ENCODE assay signal across 1 cellular context in the genomic region with DNA sequence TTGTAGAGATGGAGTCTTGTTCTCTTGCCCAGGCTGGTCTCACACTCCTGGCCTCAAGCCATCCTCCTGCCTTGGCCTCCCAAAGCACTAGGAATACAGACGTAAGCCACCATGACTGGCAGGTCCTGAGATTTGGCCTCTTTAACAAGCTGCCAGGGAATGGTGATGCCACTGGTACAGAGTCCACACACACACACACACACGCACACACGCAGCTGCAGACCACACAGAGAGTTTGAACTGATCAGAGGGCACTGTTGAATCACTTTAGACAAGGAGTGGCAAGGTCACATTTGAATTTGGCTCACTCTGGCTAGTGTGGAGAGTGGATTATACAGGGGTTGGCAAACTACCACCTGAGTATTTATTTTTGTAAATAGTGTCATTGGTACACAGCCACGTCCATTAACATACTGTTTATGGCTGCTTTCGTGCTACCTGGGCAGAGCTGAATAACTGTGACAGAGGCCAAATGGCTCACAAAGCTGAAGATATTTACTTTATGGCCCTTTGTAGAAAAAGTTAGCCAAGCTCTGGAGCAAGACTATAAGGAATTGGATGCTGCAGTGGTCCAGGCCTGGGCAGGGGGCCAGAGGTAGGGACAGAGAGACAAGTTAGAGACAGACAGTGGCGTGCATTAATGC.
TF ChIP-seq lines count a peak whose summit lies in the region.

No MANE protein-coding gene starts in this region.

TF ChIP-seq in HepG2, 621 proteins besides CTCF, POLR2A, EP300 and RAD21 (continued from another document and continues in another):
- TF ChIP-seq SMARCE1 (IDR thresholded peaks at IDR 0.05; ENCODE audit: borderline replicate concordance) (no peak), ZNF839 (CRISPR knock-in tag; IDR thresholded peaks at IDR 0.05; ENCODE audit: borderline replicate concordance) (0 out of 2 replicates have a peak, but pooled peaks have one; percentile 24), NFE2 (CRISPR knock-in tag; IDR thresholded peaks at IDR 0.05) (no peak), TRIM24 (CRISPR knock-in tag; IDR thresholded peaks at IDR 0.05) (peak; percentile 67; the same call in 1 of the 2 replicates), ARNT (IDR thresholded peaks at IDR 0.05) (no peak), HMG20B (CRISPR knock-in tag; conservative IDR thresholded peaks at IDR 0.05) (no peak), ZNF629 (CRISPR knock-in tag; conservative IDR thresholded peaks at IDR 0.05) (no peak), YEATS2 (CRISPR knock-in tag; IDR thresholded peaks at IDR 0.05; ENCODE audit: borderline replicate concordance) (no peak), RNF2 (conservative IDR thresholded peaks at IDR 0.05; ENCODE audit: low read depth) (peak; percentile 72; the same call in 1 of the 2 replicates), SRY (CRISPR knock-in tag; IDR thresholded peaks at IDR 0.05) (no peak), NFE2L1 (CRISPR knock-in tag; IDR thresholded peaks at IDR 0.05; ENCODE audit: borderline replicate concordance) (no peak), MIER3 (CRISPR knock-in tag; IDR thresholded peaks at IDR 0.05; ENCODE audit: borderline replicate concordance) (no peak; the same call in 1 of the 2 replicates), TCF12 (IDR thresholded peaks at IDR 0.05) (no peak), TCF12 (CRISPR knock-in tag; IDR thresholded peaks at IDR 0.05) (no peak), ELF4 (CRISPR knock-in tag; IDR thresholded peaks at IDR 0.05; ENCODE audit: borderline replicate concordance) (no peak), XBP1 (CRISPR knock-in tag; IDR thresholded peaks at IDR 0.05) (no peak)
- TF ChIP-seq, protein P1, sequence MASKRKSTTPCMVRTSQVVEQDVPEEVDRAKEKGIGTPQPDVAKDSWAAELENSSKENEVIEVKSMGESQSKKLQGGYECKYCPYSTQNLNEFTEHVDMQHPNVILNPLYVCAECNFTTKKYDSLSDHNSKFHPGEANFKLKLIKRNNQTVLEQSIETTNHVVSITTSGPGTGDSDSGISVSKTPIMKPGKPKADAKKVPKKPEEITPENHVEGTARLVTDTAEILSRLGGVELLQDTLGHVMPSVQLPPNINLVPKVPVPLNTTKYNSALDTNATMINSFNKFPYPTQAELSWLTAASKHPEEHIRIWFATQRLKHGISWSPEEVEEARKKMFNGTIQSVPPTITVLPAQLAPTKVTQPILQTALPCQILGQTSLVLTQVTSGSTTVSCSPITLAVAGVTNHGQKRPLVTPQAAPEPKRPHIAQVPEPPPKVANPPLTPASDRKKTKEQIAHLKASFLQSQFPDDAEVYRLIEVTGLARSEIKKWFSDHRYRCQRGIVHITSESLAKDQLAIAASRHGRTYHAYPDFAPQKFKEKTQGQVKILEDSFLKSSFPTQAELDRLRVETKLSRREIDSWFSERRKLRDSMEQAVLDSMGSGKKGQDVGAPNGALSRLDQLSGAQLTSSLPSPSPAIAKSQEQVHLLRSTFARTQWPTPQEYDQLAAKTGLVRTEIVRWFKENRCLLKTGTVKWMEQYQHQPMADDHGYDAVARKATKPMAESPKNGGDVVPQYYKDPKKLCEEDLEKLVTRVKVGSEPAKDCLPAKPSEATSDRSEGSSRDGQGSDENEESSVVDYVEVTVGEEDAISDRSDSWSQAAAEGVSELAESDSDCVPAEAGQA (IDR thresholded peaks at IDR 0.05; ENCODE audit: low read depth), result no peak
- TF ChIP-seq, protein P1 (CRISPR knock-in tag; IDR thresholded peaks at IDR 0.05; ENCODE audit: borderline replicate concordance), result no peak
- TF ChIP-seq, protein P2, sequence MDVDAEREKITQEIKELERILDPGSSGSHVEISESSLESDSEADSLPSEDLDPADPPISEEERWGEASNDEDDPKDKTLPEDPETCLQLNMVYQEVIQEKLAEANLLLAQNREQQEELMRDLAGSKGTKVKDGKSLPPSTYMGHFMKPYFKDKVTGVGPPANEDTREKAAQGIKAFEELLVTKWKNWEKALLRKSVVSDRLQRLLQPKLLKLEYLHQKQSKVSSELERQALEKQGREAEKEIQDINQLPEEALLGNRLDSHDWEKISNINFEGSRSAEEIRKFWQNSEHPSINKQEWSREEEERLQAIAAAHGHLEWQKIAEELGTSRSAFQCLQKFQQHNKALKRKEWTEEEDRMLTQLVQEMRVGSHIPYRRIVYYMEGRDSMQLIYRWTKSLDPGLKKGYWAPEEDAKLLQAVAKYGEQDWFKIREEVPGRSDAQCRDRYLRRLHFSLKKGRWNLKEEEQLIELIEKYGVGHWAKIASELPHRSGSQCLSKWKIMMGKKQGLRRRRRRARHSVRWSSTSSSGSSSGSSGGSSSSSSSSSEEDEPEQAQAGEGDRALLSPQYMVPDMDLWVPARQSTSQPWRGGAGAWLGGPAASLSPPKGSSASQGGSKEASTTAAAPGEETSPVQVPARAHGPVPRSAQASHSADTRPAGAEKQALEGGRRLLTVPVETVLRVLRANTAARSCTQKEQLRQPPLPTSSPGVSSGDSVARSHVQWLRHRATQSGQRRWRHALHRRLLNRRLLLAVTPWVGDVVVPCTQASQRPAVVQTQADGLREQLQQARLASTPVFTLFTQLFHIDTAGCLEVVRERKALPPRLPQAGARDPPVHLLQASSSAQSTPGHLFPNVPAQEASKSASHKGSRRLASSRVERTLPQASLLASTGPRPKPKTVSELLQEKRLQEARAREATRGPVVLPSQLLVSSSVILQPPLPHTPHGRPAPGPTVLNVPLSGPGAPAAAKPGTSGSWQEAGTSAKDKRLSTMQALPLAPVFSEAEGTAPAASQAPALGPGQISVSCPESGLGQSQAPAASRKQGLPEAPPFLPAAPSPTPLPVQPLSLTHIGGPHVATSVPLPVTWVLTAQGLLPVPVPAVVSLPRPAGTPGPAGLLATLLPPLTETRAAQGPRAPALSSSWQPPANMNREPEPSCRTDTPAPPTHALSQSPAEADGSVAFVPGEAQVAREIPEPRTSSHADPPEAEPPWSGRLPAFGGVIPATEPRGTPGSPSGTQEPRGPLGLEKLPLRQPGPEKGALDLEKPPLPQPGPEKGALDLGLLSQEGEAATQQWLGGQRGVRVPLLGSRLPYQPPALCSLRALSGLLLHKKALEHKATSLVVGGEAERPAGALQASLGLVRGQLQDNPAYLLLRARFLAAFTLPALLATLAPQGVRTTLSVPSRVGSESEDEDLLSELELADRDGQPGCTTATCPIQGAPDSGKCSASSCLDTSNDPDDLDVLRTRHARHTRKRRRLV (CRISPR knock-in tag; IDR thresholded peaks at IDR 0.05), result no peak
- TF ChIP-seq, protein P3, sequence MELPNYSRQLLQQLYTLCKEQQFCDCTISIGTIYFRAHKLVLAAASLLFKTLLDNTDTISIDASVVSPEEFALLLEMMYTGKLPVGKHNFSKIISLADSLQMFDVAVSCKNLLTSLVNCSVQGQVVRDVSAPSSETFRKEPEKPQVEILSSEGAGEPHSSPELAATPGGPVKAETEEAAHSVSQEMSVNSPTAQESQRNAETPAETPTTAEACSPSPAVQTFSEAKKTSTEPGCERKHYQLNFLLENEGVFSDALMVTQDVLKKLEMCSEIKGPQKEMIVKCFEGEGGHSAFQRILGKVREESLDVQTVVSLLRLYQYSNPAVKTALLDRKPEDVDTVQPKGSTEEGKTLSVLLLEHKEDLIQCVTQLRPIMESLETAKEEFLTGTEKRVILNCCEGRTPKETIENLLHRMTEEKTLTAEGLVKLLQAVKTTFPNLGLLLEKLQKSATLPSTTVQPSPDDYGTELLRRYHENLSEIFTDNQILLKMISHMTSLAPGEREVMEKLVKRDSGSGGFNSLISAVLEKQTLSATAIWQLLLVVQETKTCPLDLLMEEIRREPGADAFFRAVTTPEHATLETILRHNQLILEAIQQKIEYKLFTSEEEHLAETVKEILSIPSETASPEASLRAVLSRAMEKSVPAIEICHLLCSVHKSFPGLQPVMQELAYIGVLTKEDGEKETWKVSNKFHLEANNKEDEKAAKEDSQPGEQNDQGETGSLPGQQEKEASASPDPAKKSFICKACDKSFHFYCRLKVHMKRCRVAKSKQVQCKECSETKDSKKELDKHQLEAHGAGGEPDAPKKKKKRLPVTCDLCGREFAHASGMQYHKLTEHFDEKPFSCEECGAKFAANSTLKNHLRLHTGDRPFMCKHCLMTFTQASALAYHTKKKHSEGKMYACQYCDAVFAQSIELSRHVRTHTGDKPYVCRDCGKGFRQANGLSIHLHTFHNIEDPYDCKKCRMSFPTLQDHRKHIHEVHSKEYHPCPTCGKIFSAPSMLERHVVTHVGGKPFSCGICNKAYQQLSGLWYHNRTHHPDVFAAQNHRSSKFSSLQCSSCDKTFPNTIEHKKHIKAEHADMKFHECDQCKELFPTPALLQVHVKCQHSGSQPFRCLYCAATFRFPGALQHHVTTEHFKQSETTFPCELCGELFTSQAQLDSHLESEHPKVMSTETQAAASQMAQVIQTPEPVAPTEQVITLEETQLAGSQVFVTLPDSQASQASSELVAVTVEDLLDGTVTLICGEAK (IDR thresholded peaks at IDR 0.05), result no peak
- TF ChIP-seq, protein P3 (CRISPR knock-in tag; IDR thresholded peaks at IDR 0.05), result peak; percentile 61
- TF ChIP-seq, protein P4, sequence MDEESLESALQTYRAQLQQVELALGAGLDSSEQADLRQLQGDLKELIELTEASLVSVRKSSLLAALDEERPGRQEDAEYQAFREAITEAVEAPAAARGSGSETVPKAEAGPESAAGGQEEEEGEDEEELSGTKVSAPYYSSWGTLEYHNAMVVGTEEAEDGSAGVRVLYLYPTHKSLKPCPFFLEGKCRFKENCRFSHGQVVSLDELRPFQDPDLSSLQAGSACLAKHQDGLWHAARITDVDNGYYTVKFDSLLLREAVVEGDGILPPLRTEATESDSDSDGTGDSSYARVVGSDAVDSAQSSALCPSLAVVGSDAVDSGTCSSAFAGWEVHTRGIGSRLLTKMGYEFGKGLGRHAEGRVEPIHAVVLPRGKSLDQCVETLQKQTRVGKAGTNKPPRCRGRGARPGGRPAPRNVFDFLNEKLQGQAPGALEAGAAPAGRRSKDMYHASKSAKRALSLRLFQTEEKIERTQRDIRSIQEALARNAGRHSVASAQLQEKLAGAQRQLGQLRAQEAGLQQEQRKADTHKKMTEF (CRISPR knock-in tag; IDR thresholded peaks at IDR 0.05), result 0 out of 2 replicates have a peak, but pooled peaks have one; percentile 42
- TF ChIP-seq, protein P5, sequence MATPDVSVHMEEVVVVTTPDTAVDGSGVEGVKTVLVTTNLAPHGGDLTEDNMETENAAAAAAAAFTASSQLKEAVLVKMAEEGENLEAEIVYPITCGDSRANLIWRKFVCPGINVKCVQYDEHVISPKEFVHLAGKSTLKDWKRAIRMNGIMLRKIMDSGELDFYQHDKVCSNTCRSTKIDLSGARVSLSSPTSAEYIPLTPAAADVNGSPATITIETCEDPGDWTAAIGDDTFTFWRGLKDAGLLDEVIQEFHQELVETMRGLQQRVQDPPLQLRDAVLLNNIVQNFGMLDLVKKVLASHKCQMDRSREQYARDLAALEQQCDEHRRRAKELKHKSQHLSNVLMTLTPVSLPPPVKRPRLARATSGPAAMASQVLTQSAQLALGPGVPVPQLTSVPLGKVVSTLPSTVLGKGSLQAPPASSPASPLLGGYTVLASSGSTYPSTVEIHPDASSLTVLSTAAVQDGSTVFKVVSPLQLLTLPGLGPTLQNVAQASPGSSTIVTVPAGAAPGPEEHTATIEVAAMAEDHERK (CRISPR knock-in tag; IDR thresholded peaks at IDR 0.05; ENCODE audit: low read depth), result no peak
- TF ChIP-seq, protein P6, sequence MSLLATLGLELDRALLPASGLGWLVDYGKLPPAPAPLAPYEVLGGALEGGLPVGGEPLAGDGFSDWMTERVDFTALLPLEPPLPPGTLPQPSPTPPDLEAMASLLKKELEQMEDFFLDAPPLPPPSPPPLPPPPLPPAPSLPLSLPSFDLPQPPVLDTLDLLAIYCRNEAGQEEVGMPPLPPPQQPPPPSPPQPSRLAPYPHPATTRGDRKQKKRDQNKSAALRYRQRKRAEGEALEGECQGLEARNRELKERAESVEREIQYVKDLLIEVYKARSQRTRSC (CRISPR knock-in tag; IDR thresholded peaks at IDR 0.05; ENCODE audit: low read depth), result no peak
